9 cellular contexts compared by ENCODE assay signal in genomic region chr7:142782922-142783900, GRCh38. TPM values are rescaled to one million over a fixed set of nuclear protein-coding genes. Genes with fewer than 3 reads are reported as not detected.
DNase-seq lines count a peak whose midpoint lies in the region; ATAC-seq and TF ChIP-seq lines count a peak whose summit lies in the region.
"Had no signal": no experiment of that assay in that cellular context is flagged by ENCODE, and none has a peak within 500 bp of the region (broad histone marks: within the 10 kb centered on the region; RNA-seq: fewer than 3 reads in every experiment).

No MANE protein-coding gene starts in this region.

- H3K27me3 Mint-ChIP-seq in CD8-positive, alpha-beta memory T cell = no peaks in the 10 kb centered on the region

- CTCF ChIA-PET in CD8-positive, alpha-beta memory T cell (lab: Charles Lee) = interaction anchor here (0.7 to 21.1 kb wide), 14 partner anchors 11 to 158 kb away, joined by 3 to 508 read pairs (median 5); no protein-coding TSS in a partner anchor

- H3K27me3 ChIP-seq in CD8-positive, alpha-beta memory T cell (ENCODE audit: insufficient read depth, low read length, poor library complexity, severe bottlenecking) = no peaks in the 10 kb centered on the region
- H3K27me3 ChIP-seq in left lung = peaks cover 0 to 19% of the 10 kb centered on the region in 2 donors

- H3K27ac Mint-ChIP-seq in CD8-positive, alpha-beta memory T cell = peak overlapping the region; percentile 84 to 100 (median 94)
- H3K27ac Mint-ChIP-seq: dendritic cell treated with granulocyte-macrophage colony-stimulating factor and Interleukin-4, amounts not matched to agents 40 ng/mL and 50 ng/mL, for 4 days had no signal

- H3K4me1 Mint-ChIP-seq in CD8-positive, alpha-beta memory T cell = peaks cover 9 to 21% (median 15%) of the 10 kb centered on the region in 3 donors

- POLR2A ChIA-PET in CD8-positive, alpha-beta memory T cell (lab: Charles Lee) = interaction anchor here (1.1 to 19.9 kb wide), 3 partner anchors 14 to 151 kb away, joined by 3 to 1213 read pairs (median 392); no protein-coding TSS in a partner anchor

- no peaks in the 10 kb centered on the region for H3K9me3 Mint-ChIP-seq in CD8-positive, alpha-beta memory T cell
- H3K9me3 Mint-ChIP-seq: dendritic cell treated with granulocyte-macrophage colony-stimulating factor and Interleukin-4, amounts not matched to agents 40 ng/mL and 50 ng/mL, for 4 days had no signal

- TF ChIP-seq CTCF in left lung (IDR thresholded peaks at IDR 0.05) = peak; percentile 82 to 92

- H3K4me1 ChIP-seq in CD8-positive, alpha-beta memory T cell (ENCODE audit: insufficient read depth, low read length) = peaks cover 9% of the 10 kb centered on the region
- peaks cover 0 to 5% of the 10 kb centered on the region in 2 donors for H3K4me1 ChIP-seq in left lung

- peak; percentile 94 for ATAC-seq in GM19452 (IDR thresholded peaks at IDR 0.05; ENCODE audit: unreplicated experiment)
- peak; percentile 87 for ATAC-seq in HG03520 (IDR thresholded peaks at IDR 0.05; ENCODE audit: unreplicated experiment)
- ATAC-seq in left lung = peak; percentile 99

- DNase-seq in CD8-positive, alpha-beta memory T cell = peak; percentile 60 to 85 (median 74)
- peak; percentile 7 for DNase-seq in NCI-H510A treated with DMSO at 0.1 percent for 48 hours (lab: John Stamatoyannopoulos, UW)
- DNase-seq in activated CD4-positive, alpha-beta T cell treated with anti-CD3 and anti-CD28 coated beads for 4 hours = peak; percentile 76 to 77
- DNase-seq in dedifferentiated amniotic fluid mesenchymal stem cell (ENCODE audit: extremely low spot score) = peak; percentile 94
- DNase-seq in left lung = peak; percentile 85 to 87
- peak; percentile 64 for DNase-seq in stimulated activated CD4-positive, alpha-beta T cell treated with anti-CD3 and anti-CD28 coated beads, Interleukin-4, amount 100 ng/mL, for 48 hours (ENCODE audit: low read depth in 2 of 2)

- H3K9me3 ChIP-seq in CD8-positive, alpha-beta memory T cell (ENCODE audit: low read length) = no peaks in the 10 kb centered on the region
- H3K9me3 ChIP-seq in left lung = no peaks in the 10 kb centered on the region

- intact Hi-C loops in left lung (cut with DNase I) = loop anchor here in 1 of 2 donors (10.0 kb wide), 1 partner anchor 158 kb away; no protein-coding TSS in a partner anchor

- peak overlapping the region; percentile 49 for H3K4me3 ChIP-seq in CD8-positive, alpha-beta memory T cell (ENCODE audit: low read length)
- peak overlapping the region in 1 of 2 donors; percentile 19 for H3K4me3 ChIP-seq in left lung

- peak overlapping the region; percentile 79 to 91 (median 83) for H3K4me3 Mint-ChIP-seq in CD8-positive, alpha-beta memory T cell
- H3K4me3 Mint-ChIP-seq: dendritic cell treated with granulocyte-macrophage colony-stimulating factor and Interleukin-4, amounts not matched to agents 40 ng/mL and 50 ng/mL, for 4 days had no signal

- peaks cover 4 to 18% (median 5%) of the 10 kb centered on the region in 3 donors for H3K36me3 Mint-ChIP-seq in CD8-positive, alpha-beta memory T cell

- H3K36me3 ChIP-seq in CD8-positive, alpha-beta memory T cell (ENCODE audit: insufficient read depth, low read length) = no peaks in the 10 kb centered on the region
- H3K36me3 ChIP-seq in left lung = no peaks in the 10 kb centered on the region

- no peak overlapping the region for H3K27ac ChIP-seq in CD8-positive, alpha-beta memory T cell (ENCODE audit: low read depth, low read length)
- no peak overlapping the region for H3K27ac ChIP-seq in left lung

RNA-seq across cellular contexts. Expression of gene PRSS2, which starts 12.4 kb away (rescaled TPM):
- total RNA-seq in CD8-positive, alpha-beta memory T cell = not detected
- polyA plus RNA-seq in CD8-positive, alpha-beta memory T cell = not detected
- 10 to 100 TPM in 1 of 2 donors, not detected in 1; 13.1 TPM for total RNA-seq in left lung

RNA-seq across cellular contexts. Expression of gene PRSS1, which starts 33.9 kb away (rescaled TPM):
- not detected for total RNA-seq in CD8-positive, alpha-beta memory T cell
- not detected for polyA plus RNA-seq in CD8-positive, alpha-beta memory T cell
- under 1 TPM in 1 of 2 donors, not detected in 1; 0.99 TPM for total RNA-seq in left lung

Comparison
In these comparisons a context has a peak if more than half of its experiments do, and no peak if none do; other contexts are left out.
1. DNase-seq: peak in every context shown above with its lines; median percentile 94 in dedifferentiated amniotic fluid mesenchymal stem cell; 86 in left lung; 76 in activated CD4-positive, alpha-beta T cell treated with anti-CD3 and anti-CD28 coated beads for 4 hours; 74 in CD8-positive, alpha-beta memory T cell; 64 in stimulated activated CD4-positive, alpha-beta T cell treated with anti-CD3 and anti-CD28 coated beads, Interleukin-4, amount 100 ng/mL, for 48 hours; 7 in NCI-H510A treated with DMSO at 0.1 percent for 48 hours.